In genomic region chr14:51610766-51611165, GRCh38 we compare ENCODE assay signal across 26 cellular contexts.
"Had no signal": no experiment of that assay in that cellular context is flagged by ENCODE, and none has a peak within 500 bp of the region (broad histone marks: within the 10 kb centered on the region; RNA-seq: fewer than 3 reads in every experiment).

No MANE protein-coding gene starts in this region.

- H2AFZ ChIP-seq: parathyroid adenoma had no signal

- H3K9ac ChIP-seq: parathyroid adenoma had no signal

- H3K27ac ChIP-seq: brain microvascular endothelial cell, coronary artery, dorsolateral prefrontal cortex, parathyroid adenoma, psoas muscle, spleen, thoracic aorta, uterus had no signal

- H3K79me2 ChIP-seq: parathyroid adenoma had no signal

- H3K4me3 ChIP-seq: coronary artery, dorsolateral prefrontal cortex, psoas muscle, spleen, thoracic aorta, uterus had no signal

- H3K27me3 ChIP-seq: brain microvascular endothelial cell, uterus had no signal

- H3K36me3 ChIP-seq: brain microvascular endothelial cell, spleen, thoracic aorta, uterus had no signal

- H3K4me1 ChIP-seq: parathyroid adenoma, psoas muscle, spleen had no signal

- ATAC-seq: activated CD8-positive, alpha-beta T cell treated with anti-CD3 and anti-CD28 coated beads for 36 hours; activated T-cell treated with anti-CD3 and anti-CD28 coated beads, Interleukin-2, amount 50 U/mL, for 4 hours; activated T-helper 17 cell treated with anti-CD3 and anti-CD28 coated beads, Interleukin-2, amount 50 U/mL, for 72 hours; naive thymus-derived CD4-positive, alpha-beta T cell; psoas muscle; stimulated activated naive CD8-positive, alpha-beta T cell treated with anti-CD3 and anti-CD28 coated beads, Interleukin-15, Interleukin-2, amounts not matched to agents 100 U/mL and 50 U/mL, for 24 hours had no signal

- DNase-seq: activated B cell treated with CpG ODN at 0.5 μM for 24 hours; activated CD4-positive, alpha-beta T cell treated with anti-CD3 and anti-CD28 coated beads, Interleukin-2, amount 50 U/mL, for 1 hour; activated CD8-positive, alpha-beta T cell treated with anti-CD3 and anti-CD28 coated beads for 36 hours; activated gamma-delta T cell treated with Interleukin-2 at 50 U/mL for 16 hours; activated naive CD4-positive, alpha-beta T cell treated with anti-CD3 and anti-CD28 coated beads, Interleukin-2, amount 50 U/mL, for 16 hours; activated T-cell treated with anti-CD3 and anti-CD28 coated beads, Interleukin-2, amount 50 U/mL, for 4 hours; brain microvascular endothelial cell; dorsolateral prefrontal cortex; effector memory CD4-positive, alpha-beta T cell; erythroblast; foreskin fibroblast; head of caudate nucleus; hippocampal formation; kidney; midbrain; naive thymus-derived CD4-positive, alpha-beta T cell; psoas muscle; spleen; stimulated activated CD4-positive, alpha-beta T cell treated with anti-CD3 and anti-CD28 coated beads, Interleukin-2, amount 100 ng/mL, for 48 hours; stimulated activated naive CD8-positive, alpha-beta T cell treated with anti-CD3 and anti-CD28 coated beads, Interleukin-15, Interleukin-2, amounts not matched to agents 100 U/mL and 50 U/mL, for 24 hours; T-helper 1 cell; uterus had no signal

- H3K9me3 ChIP-seq: psoas muscle, spleen, thoracic aorta, uterus had no signal
